2 cellular contexts compared by ENCODE assay signal in the genomic region with DNA sequence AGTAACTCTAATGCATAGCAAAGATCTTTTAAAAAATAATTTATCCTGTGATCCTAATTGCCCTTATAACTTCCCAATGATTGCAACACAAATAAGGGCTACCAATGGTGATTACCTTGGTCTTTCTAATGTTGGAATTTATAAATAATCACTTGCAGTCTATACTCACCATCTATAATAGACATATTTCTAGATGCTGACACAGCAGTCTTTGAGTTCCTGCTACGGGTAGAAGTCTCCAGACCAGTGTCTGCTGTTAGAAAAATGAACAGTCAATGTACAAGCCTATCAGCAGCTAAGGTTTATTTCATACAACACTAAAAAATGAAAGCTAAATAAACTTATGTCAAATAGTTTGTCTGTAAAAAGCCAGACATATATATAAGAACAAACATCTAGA.
TF ChIP-seq lines count a peak whose summit lies in the region.

No MANE protein-coding gene starts in this region.

TF ChIP-seq in HepG2, 621 proteins besides CTCF, POLR2A, EP300 and RAD21:
- TF ChIP-seq ZNF746 (CRISPR knock-in tag; IDR thresholded peaks at IDR 0.05) (no peak), FLYWCH1 (CRISPR knock-in tag; IDR thresholded peaks at IDR 0.05) (no peak), MAFF (IDR thresholded peaks at IDR 0.05; ENCODE audit: low read depth, low read length) (peak; percentile 88), CBX2 (IDR thresholded peaks at IDR 0.05; ENCODE audit: low read depth, low read length) (no peak), CBX2 (CRISPR knock-in tag; IDR thresholded peaks at IDR 0.05; ENCODE audit: low read depth) (no peak), MAFK (conservative IDR thresholded peaks at IDR 0.05 in 1 of 2, IDR thresholded peaks at IDR 0.05 in 1 of 2; ENCODE audit: low read length in 2 of 2) (peak; percentile 81 to 94)
- TF ChIP-seq, protein P1, sequence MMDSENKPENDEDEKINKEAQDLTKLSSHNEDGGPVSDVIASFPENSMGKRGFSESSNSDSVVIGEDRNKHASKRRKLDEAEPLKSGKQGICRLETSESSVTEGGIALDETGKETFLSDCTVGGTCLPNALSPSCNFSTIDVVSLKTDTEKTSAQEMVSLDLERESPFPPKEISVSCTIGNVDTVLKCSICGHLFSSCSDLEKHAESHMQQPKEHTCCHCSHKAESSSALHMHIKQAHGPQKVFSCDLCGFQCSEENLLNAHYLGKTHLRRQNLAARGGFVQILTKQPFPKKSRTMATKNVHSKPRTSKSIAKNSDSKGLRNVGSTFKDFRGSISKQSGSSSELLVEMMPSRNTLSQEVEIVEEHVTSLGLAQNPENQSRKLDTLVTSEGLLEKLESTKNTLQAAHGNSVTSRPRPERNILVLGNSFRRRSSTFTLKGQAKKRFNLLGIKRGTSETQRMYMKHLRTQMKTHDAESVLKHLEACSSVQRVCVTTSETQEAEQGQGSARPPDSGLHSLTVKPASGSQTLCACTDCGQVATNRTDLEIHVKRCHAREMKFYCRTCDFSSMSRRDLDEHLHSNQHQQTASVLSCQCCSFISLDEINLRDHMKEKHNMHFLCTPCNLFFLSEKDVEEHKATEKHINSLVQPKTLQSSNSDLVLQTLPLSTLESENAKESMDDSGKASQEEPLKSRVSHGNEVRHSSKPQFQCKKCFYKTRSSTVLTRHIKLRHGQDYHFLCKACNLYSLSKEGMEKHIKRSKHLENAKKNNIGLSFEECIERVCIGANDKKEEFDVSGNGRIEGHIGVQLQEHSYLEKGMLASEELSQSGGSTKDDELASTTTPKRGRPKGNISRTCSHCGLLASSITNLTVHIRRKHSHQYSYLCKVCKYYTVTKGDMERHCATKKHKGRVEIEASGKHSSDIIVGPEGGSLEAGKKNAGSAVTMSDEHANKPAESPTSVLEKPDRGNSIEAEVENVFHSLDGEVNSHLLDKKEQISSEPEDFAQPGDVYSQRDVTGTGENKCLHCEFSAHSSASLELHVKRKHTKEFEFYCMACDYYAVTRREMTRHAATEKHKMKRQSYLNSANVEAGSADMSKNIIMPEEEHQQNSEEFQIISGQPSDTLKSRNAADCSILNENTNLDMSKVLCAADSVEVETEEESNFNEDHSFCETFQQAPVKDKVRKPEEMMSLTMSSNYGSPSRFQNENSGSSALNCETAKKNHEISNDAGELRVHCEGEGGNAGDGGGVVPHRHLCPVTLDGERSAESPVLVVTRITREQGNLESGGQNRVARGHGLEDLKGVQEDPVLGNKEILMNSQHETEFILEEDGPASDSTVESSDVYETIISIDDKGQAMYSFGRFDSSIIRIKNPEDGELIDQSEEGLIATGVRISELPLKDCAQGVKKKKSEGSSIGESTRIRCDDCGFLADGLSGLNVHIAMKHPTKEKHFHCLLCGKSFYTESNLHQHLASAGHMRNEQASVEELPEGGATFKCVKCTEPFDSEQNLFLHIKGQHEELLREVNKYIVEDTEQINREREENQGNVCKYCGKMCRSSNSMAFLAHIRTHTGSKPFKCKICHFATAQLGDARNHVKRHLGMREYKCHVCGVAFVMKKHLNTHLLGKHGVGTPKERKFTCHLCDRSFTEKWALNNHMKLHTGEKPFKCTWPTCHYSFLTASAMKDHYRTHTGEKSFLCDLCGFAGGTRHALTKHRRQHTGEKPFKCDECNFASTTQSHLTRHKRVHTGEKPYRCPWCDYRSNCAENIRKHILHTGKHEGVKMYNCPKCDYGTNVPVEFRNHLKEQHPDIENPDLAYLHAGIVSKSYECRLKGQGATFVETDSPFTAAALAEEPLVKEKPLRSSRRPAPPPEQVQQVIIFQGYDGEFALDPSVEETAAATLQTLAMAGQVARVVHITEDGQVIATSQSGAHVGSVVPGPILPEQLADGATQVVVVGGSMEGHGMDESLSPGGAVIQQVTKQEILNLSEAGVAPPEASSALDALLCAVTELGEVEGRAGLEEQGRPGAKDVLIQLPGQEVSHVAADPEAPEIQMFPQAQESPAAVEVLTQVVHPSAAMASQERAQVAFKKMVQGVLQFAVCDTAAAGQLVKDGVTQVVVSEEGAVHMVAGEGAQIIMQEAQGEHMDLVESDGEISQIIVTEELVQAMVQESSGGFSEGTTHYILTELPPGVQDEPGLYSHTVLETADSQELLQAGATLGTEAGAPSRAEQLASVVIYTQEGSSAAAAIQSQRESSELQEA (CRISPR knock-in tag; IDR thresholded peaks at IDR 0.05; ENCODE audit: not compliant biosample characterization) = no peak
- TF ChIP-seq, protein P2, sequence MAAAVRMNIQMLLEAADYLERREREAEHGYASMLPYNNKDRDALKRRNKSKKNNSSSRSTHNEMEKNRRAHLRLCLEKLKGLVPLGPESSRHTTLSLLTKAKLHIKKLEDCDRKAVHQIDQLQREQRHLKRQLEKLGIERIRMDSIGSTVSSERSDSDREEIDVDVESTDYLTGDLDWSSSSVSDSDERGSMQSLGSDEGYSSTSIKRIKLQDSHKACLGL (CRISPR knock-in tag; IDR thresholded peaks at IDR 0.05) = no peak

TF ChIP-seq in K562, 482 proteins besides CTCF, POLR2A, EP300 and RAD21:
- TF ChIP-seq MAFF (IDR thresholded peaks at IDR 0.05; ENCODE audit: low read length) (peak; percentile 67), C11orf30 (IDR thresholded peaks at IDR 0.05; ENCODE audit: low read depth) (peak; percentile 58), RCOR1 (IDR thresholded peaks at IDR 0.05; ENCODE audit: borderline replicate concordance in 1 of 2, low read depth in 2 of 2, low read length in 2 of 2) (no peak), PTRF (tag; IDR thresholded peaks at IDR 0.05) (no peak), ZNF764 (CRISPR knock-in tag; IDR thresholded peaks at IDR 0.05; ENCODE audit: low read depth) (no peak), RBFOX2 (IDR thresholded peaks at IDR 0.05; ENCODE audit: low read depth, low read length) (no peak), NCOR1 (IDR thresholded peaks at IDR 0.05) (no peak), DMBX1 (CRISPR knock-in tag; IDR thresholded peaks at IDR 0.05; ENCODE audit: borderline replicate concordance) (no peak), MAFG (tag; conservative IDR thresholded peaks at IDR 0.05) (peak; percentile 54), ASH1L (IDR thresholded peaks at IDR 0.05; ENCODE audit: borderline replicate concordance, low read depth, partially characterized antibody) (no peak), ZNF316 (IDR thresholded peaks at IDR 0.05) (peak; percentile 73), MAFK (IDR thresholded peaks at IDR 0.05; ENCODE audit: low read length) (peak; percentile 80), TCF7 (IDR thresholded peaks at IDR 0.05; ENCODE audit: borderline replicate concordance) (no peak), NFIC (IDR thresholded peaks at IDR 0.05) (no peak)
- TF ChIP-seq, protein P3, sequence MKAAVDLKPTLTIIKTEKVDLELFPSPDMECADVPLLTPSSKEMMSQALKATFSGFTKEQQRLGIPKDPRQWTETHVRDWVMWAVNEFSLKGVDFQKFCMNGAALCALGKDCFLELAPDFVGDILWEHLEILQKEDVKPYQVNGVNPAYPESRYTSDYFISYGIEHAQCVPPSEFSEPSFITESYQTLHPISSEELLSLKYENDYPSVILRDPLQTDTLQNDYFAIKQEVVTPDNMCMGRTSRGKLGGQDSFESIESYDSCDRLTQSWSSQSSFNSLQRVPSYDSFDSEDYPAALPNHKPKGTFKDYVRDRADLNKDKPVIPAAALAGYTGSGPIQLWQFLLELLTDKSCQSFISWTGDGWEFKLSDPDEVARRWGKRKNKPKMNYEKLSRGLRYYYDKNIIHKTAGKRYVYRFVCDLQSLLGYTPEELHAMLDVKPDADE (conservative IDR thresholded peaks at IDR 0.05; ENCODE audit: control insufficient read depth, low read depth, low read length) = no peak
